Comparison of ENCODE assay signal across 16 cellular contexts in the genomic region with DNA sequence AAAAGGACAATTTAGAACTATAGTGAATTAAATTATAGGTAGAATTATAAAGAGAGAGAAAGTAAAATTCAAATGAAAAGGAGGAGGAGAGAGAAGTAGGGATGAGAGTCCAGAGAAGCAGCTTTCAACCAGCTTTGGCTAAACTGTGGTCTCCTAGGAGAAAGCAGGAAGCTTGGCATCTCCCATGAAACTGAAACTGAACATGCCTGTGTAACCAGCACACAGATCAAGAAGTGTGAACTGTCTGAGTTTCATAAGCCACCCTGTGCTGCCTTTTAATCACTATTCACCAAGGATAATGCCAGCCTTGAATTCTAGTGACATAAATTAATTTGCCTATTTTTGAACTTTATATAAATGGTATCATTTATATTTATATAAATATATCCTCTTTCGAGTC.
DNase-seq lines count a peak whose midpoint lies in the region; ATAC-seq and TF ChIP-seq lines count a peak whose summit lies in the region.
"Had no signal": no experiment of that assay in that cellular context is flagged by ENCODE, and none has a peak within 500 bp of the region (broad histone marks: within the 10 kb centered on the region; RNA-seq: fewer than 3 reads in every experiment).

No MANE protein-coding gene starts in this region.

- H3K36me3 Mint-ChIP-seq in neural progenitor cell, result no peaks in the 10 kb centered on the region
- H3K36me3 Mint-ChIP-seq: immature natural killer cell had no signal

- no peaks in the 10 kb centered on the region for H3K4me1 ChIP-seq in neural progenitor cell
- H3K4me1 ChIP-seq: SJCRH30 had no signal

- no peak overlapping the region for H3K9ac ChIP-seq in neural progenitor cell

- DNase-seq in EL (peak; percentile 20), dermis blood vessel endothelial cell (peak; percentile 30), neural progenitor cell (ENCODE audit: low spot score) (no peak)
- DNase-seq in activated CD4-positive, alpha-beta T cell treated with anti-CD3 and anti-CD28 coated beads for 4 hours, result no peak
- DNase-seq: cortex of kidney; immature natural killer cell; IMR-90; NCI-H748 treated with DMSO at 0.1 percent for 48 hours; SJCRH30; stimulated activated CD4-positive, alpha-beta T cell treated with anti-CD3 and anti-CD28 coated beads, Interleukin-4, amount 100 ng/mL, for 4 hours; stimulated activated naive CD4-positive, alpha-beta T cell treated with Interleukin-2 at 50 U/mL for 16 hours; WERI-Rb-1 had no signal

- no peaks in the 10 kb centered on the region for H3K4me1 Mint-ChIP-seq in neural progenitor cell
- H3K4me1 Mint-ChIP-seq: immature natural killer cell had no signal

- TF ChIP-seq CTCF in neural progenitor cell (IDR thresholded peaks at IDR 0.05), result no peak

- H3K27ac Mint-ChIP-seq in neural progenitor cell, result no peak overlapping the region
- H3K27ac Mint-ChIP-seq: immature natural killer cell had no signal

- no peaks in the 10 kb centered on the region for H3F3A ChIP-seq in neural progenitor cell (ENCODE audit: low read depth)

- H3K9me3 ChIP-seq in neural progenitor cell (ENCODE audit: low read depth), result no peaks in the 10 kb centered on the region
- H3K9me3 ChIP-seq: SJCRH30 had no signal

- no peak overlapping the region for H3K4me2 ChIP-seq in neural progenitor cell

- ATAC-seq in GM19043 (IDR thresholded peaks at IDR 0.05; ENCODE audit: low read depth, unreplicated experiment) (peak; percentile 67), HG03135 (IDR thresholded peaks at IDR 0.05; ENCODE audit: unreplicated experiment) (peak; percentile 69), HG03460 (IDR thresholded peaks at IDR 0.05; ENCODE audit: unreplicated experiment) (no peak), HG02678 (IDR thresholded peaks at IDR 0.05; ENCODE audit: unreplicated experiment) (no peak)

- H3K27me3 Mint-ChIP-seq in neural progenitor cell (ENCODE audit: insufficient read depth, low read depth), result peaks cover 2% of the 10 kb centered on the region

- H3K36me3 ChIP-seq in neural progenitor cell, result no peaks in the 10 kb centered on the region
- H3K36me3 ChIP-seq: SJCRH30, WERI-Rb-1 had no signal

- no peak overlapping the region for H3K27ac ChIP-seq in neural progenitor cell
- H3K27ac ChIP-seq: SJCRH30, WERI-Rb-1 had no signal

- H4K20me1 ChIP-seq in neural progenitor cell (ENCODE audit: low read depth), result no peaks in the 10 kb centered on the region

- H3K4me3 ChIP-seq in neural progenitor cell, result no peak overlapping the region
- H3K4me3 ChIP-seq: SJCRH30 had no signal

- no peak overlapping the region for H3K4me3 Mint-ChIP-seq in neural progenitor cell
- H3K4me3 Mint-ChIP-seq: immature natural killer cell had no signal

- no peaks in the 10 kb centered on the region for H3K9me3 Mint-ChIP-seq in neural progenitor cell

- no peaks in the 10 kb centered on the region for H3K79me2 ChIP-seq in neural progenitor cell (ENCODE audit: low read depth)

- H3K27me3 ChIP-seq in neural progenitor cell, result no peaks in the 10 kb centered on the region
- H3K27me3 ChIP-seq: SJCRH30 had no signal

- no peak overlapping the region for H2AFZ ChIP-seq in neural progenitor cell (replicated peaks)

Comparison
In these comparisons a context has a peak if more than half of its experiments do, and no peak if none do; other contexts are left out.
1. DNase-seq: peak in EL (single experiment) and dermis blood vessel endothelial cell (single experiment); none in activated CD4-positive, alpha-beta T cell treated with anti-CD3 and anti-CD28 coated beads for 4 hours (0 of 2) and neural progenitor cell (single experiment).
2. ATAC-seq: peak in GM19043 (single experiment) and HG03135 (single experiment); none in HG03460 (single experiment) and HG02678 (single experiment).